8 cellular contexts compared by ENCODE assay signal in genomic region chr9:114989600-114990410, GRCh38.
DNase-seq lines count a peak whose midpoint lies in the region; FAIRE-seq and TF ChIP-seq lines count a peak whose summit lies in the region.

No MANE protein-coding gene starts in this region.

- no peaks in the 10 kb centered on the region for H3F3A ChIP-seq in MM.1S (ENCODE audit: insufficient read depth, low read length)

- no peaks in the 10 kb centered on the region for H3K9me3 ChIP-seq in MM.1S (replicated peaks; ENCODE audit: insufficient read depth, low read length)

- peak; percentile 68 for DNase-seq in activated T-cell treated with anti-CD3 and anti-CD28 coated beads for 24 hours (ENCODE audit: low read depth)
- DNase-seq in activated T-cell treated with anti-CD3 and anti-CD28 coated beads for 4 hours, result no peak
- DNase-seq in MM.1S, result peak; percentile 43
- DNase-seq in H54 (ENCODE audit: insufficient read length, low spot score), result no peak
- no peak for DNase-seq in GM03348 (ENCODE audit: low spot score)
- DNase-seq in GM19239 (ENCODE audit: insufficient read length, low spot score), result no peak

- no peak for TF ChIP-seq CTCF in MM.1S (IDR thresholded peaks at IDR 0.05; ENCODE audit: low read length)

- H3K36me3 ChIP-seq in MM.1S (replicated peaks; ENCODE audit: insufficient read depth, low read length), result no peaks in the 10 kb centered on the region

- peaks cover 58% of the 10 kb centered on the region for H3K4me1 Mint-ChIP-seq in activated naive CD8-positive, alpha-beta T cell (ENCODE audit: low read depth)
- H3K4me1 Mint-ChIP-seq in stimulated activated naive CD8-positive, alpha-beta T cell treated with anti-CD3 and anti-CD28 coated beads, Interleukin-15, Interleukin-2, amounts not matched to agents 100 ng/mL and 50 ng/mL, for 24 hours (ENCODE audit: low read depth), result peaks cover 77% of the 10 kb centered on the region

- no peak overlapping the region for H3K4me3 ChIP-seq in MM.1S (ENCODE audit: low read length)

- no peaks in the 10 kb centered on the region for H3K9me2 ChIP-seq in MM.1S (replicated peaks; ENCODE audit: insufficient read depth, low read length)

- H3K27ac ChIP-seq in MM.1S (ENCODE audit: low read length), result no peak overlapping the region

- no peaks in the 10 kb centered on the region for H4K20me1 ChIP-seq in MM.1S (ENCODE audit: insufficient read depth, low read length)

- H3K27ac Mint-ChIP-seq in activated naive CD8-positive, alpha-beta T cell, result peak overlapping the region; percentile 93
- peak overlapping the region; percentile 98 for H3K27ac Mint-ChIP-seq in stimulated activated naive CD8-positive, alpha-beta T cell treated with anti-CD3 and anti-CD28 coated beads, Interleukin-15, Interleukin-2, amounts not matched to agents 100 ng/mL and 50 ng/mL, for 24 hours

- H3K27me3 Mint-ChIP-seq in activated naive CD8-positive, alpha-beta T cell, result no peaks in the 10 kb centered on the region
- H3K27me3 Mint-ChIP-seq in stimulated activated naive CD8-positive, alpha-beta T cell treated with anti-CD3 and anti-CD28 coated beads, Interleukin-15, Interleukin-2, amounts not matched to agents 100 ng/mL and 50 ng/mL, for 24 hours, result no peaks in the 10 kb centered on the region

- H3K9me3 Mint-ChIP-seq in activated naive CD8-positive, alpha-beta T cell (ENCODE audit: low read depth), result no peaks in the 10 kb centered on the region
- H3K9me3 Mint-ChIP-seq in stimulated activated naive CD8-positive, alpha-beta T cell treated with anti-CD3 and anti-CD28 coated beads, Interleukin-15, Interleukin-2, amounts not matched to agents 100 ng/mL and 50 ng/mL, for 24 hours, result no peaks in the 10 kb centered on the region

- H3K79me2 ChIP-seq in MM.1S (ENCODE audit: low read length), result no peaks in the 10 kb centered on the region

- no peak overlapping the region for H3K9ac ChIP-seq in MM.1S (ENCODE audit: low read length)

- H2AFZ ChIP-seq in MM.1S (ENCODE audit: low read length), result no peak overlapping the region

- H3K4me1 ChIP-seq in MM.1S (ENCODE audit: low read length), result no peaks in the 10 kb centered on the region

- no peaks in the 10 kb centered on the region for H3K27me3 ChIP-seq in MM.1S (replicated peaks; ENCODE audit: insufficient read depth, low read length)

- TF ChIP-seq POLR2A in H54 (IDR thresholded peaks at IDR 0.05; ENCODE audit: low read depth, low read length), result no peak

- FAIRE-seq in H54 (lab: Jason Lieb, UNC) (no peak), GM19239 (lab: Jason Lieb, UNC) (no peak)

- H3K4me2 ChIP-seq in MM.1S (ENCODE audit: low read depth, low read length), result no peak overlapping the region

- H3K36me3 Mint-ChIP-seq in activated naive CD8-positive, alpha-beta T cell, result no peaks in the 10 kb centered on the region
- H3K36me3 Mint-ChIP-seq in stimulated activated naive CD8-positive, alpha-beta T cell treated with anti-CD3 and anti-CD28 coated beads, Interleukin-15, Interleukin-2, amounts not matched to agents 100 ng/mL and 50 ng/mL, for 24 hours (ENCODE audit: low read depth), result no peaks in the 10 kb centered on the region

- peak overlapping the region; percentile 62 for H3K4me3 Mint-ChIP-seq in activated naive CD8-positive, alpha-beta T cell
- peak overlapping the region; percentile 51 for H3K4me3 Mint-ChIP-seq in stimulated activated naive CD8-positive, alpha-beta T cell treated with anti-CD3 and anti-CD28 coated beads, Interleukin-15, Interleukin-2, amounts not matched to agents 100 ng/mL and 50 ng/mL, for 24 hours

Comparison
In these comparisons a context has a peak if more than half of its experiments do, and no peak if none do; other contexts are left out.
1. DNase-seq: peak in activated T-cell treated with anti-CD3 and anti-CD28 coated beads for 24 hours (single experiment) and MM.1S (single experiment); none in activated T-cell treated with anti-CD3 and anti-CD28 coated beads for 4 hours (single experiment), H54 (single experiment), GM03348 (single experiment) and GM19239 (single experiment).